In the genomic region with DNA sequence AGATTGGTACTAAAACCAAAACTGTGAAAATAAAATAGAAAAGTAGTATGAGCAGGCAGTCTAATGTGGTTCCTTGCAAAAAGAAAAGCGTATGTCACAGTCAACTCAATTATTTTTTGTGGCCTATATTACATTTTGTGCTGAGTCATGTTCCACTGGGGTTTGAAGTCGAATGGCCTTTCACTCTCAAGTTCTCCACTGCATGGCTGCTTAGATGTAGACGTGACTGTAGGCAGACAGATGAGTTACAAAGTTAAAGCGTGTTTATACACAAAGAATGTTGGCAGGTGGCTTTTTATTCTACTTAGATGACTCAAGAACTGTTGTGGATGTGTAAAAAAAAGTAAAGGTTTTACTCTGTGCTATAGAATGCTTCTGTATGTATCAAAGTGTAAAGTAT, we compare ENCODE assay signal across 11 cellular contexts.
A peak's percentile ranks its signal among the peaks of the same experiment; 100 is the strongest.
DNase-seq lines count a peak whose midpoint lies in the region; TF ChIP-seq lines count a peak whose summit lies in the region.
"Had no signal": no experiment of that assay in that cellular context is flagged by ENCODE, and none has a peak within 500 bp of the region (broad histone marks: within the 10 kb centered on the region; RNA-seq: fewer than 3 reads in every experiment).

No MANE protein-coding gene starts in this region.

- DNase-seq in DMS53 (lab: John Stamatoyannopoulos, UW): peak; percentile 48
- no peak for DNase-seq in Karpas-422
- no peak for DNase-seq in SK-N-MC (ENCODE audit: low read depth, low spot score)
- peak; percentile 10 for DNase-seq in fibroblast of pulmonary artery (ENCODE audit: low read depth)
- no peak for DNase-seq in Kasumi-1 (lab: John Stamatoyannopoulos, UW)
- DNase-seq in cerebellar cortex (ENCODE audit: low spot score): no peak
- DNase-seq in stomach: no peak
- DNase-seq in NCI-H774 (lab: John Stamatoyannopoulos, UW): no peak
- DNase-seq: H7; NK-92 treated with Interleukin-12 subunit alpha and Interleukin-12 subunit beta, amount 100 ng/mL, for 24 hours had no signal

- H3K9me2 ChIP-seq in Karpas-422 (replicated peaks; ENCODE audit: insufficient read depth, low read length): no peaks in the 10 kb centered on the region

- H3K4me1 ChIP-seq in Karpas-422 (ENCODE audit: low read length) (no peaks in the 10 kb centered on the region), stomach (no peaks in the 10 kb centered on the region)

- H3K79me2 ChIP-seq in Karpas-422 (ENCODE audit: low read length): no peaks in the 10 kb centered on the region

- H3K9ac ChIP-seq in Karpas-422 (ENCODE audit: low read length) (no peak overlapping the region), SK-N-MC (ENCODE audit: insufficient read length) (no peak overlapping the region)

- H3K4me3 ChIP-seq in Karpas-422 (ENCODE audit: low read length) (no peak overlapping the region), SK-N-MC (no peak overlapping the region), fibroblast of pulmonary artery (replicated peaks; ENCODE audit: low read depth, low read length) (no peak overlapping the region), stomach (no peak overlapping the region)

- H3K27me3 ChIP-seq in Karpas-422 (ENCODE audit: low read length) (no peaks in the 10 kb centered on the region), stomach (no peaks in the 10 kb centered on the region)

- no peaks in the 10 kb centered on the region for H4K20me1 ChIP-seq in Karpas-422 (ENCODE audit: insufficient read depth, low read depth, low read length)

- WGBS in stomach, 5 donors: 52 to 65% (median 61%) methylated on average over 4 of the region's 4 CpGs

- H2AFZ ChIP-seq in Karpas-422 (ENCODE audit: low read length): 0 out of 2 replicates have a peak overlapping the region, but pooled peaks have one; percentile 15

- no peak for TF ChIP-seq POLR2A in stomach (IDR thresholded peaks at IDR 0.05)

- no peaks in the 10 kb centered on the region for H3K9me3 ChIP-seq in Karpas-422 (ENCODE audit: low read length)
- no peaks in the 10 kb centered on the region for H3K9me3 ChIP-seq in SK-N-MC (ENCODE audit: low read depth, low read length)
- peaks cover 0 to 7% (median 0%) of the 10 kb centered on the region in 4 donors for H3K9me3 ChIP-seq in stomach

- TF ChIP-seq EP300 in stomach (IDR thresholded peaks at IDR 0.05): no peak

- TF ChIP-seq CTCF in fibroblast of pulmonary artery (IDR thresholded peaks at IDR 0.05; ENCODE audit: low read length, missing control alignments): no peak
- no peak for TF ChIP-seq CTCF in stomach (IDR thresholded peaks at IDR 0.05)

- H3K4me2 ChIP-seq in Karpas-422 (ENCODE audit: low read depth, low read length, poor library complexity, severe bottlenecking): no peak overlapping the region

- H3K27ac ChIP-seq in Karpas-422 (ENCODE audit: low read length) (no peak overlapping the region), SK-N-MC (0 out of 2 replicates have a peak overlapping the region, but pooled peaks have one; percentile 35), stomach (no peak overlapping the region)
- H3K27ac ChIP-seq: C4-2B had no signal

- no peaks in the 10 kb centered on the region for H3K36me3 ChIP-seq in Karpas-422 (ENCODE audit: insufficient read depth, low read length)
- H3K36me3 ChIP-seq in SK-N-MC (ENCODE audit: insufficient read depth, low read length): no peaks in the 10 kb centered on the region
- no peaks in the 10 kb centered on the region for H3K36me3 ChIP-seq in stomach

- intact Hi-C loops in stomach (cut with DNase I; ENCODE audit: low total_unique reads): no loop called here

Comparison
In these comparisons a context has a peak if more than half of its experiments do, and no peak if none do; other contexts are left out.
1. DNase-seq: peak in DMS53 (single experiment) and fibroblast of pulmonary artery (single experiment); none in Karpas-422 (single experiment), SK-N-MC (single experiment), Kasumi-1 (0 of 2), cerebellar cortex (single experiment), stomach (single experiment) and NCI-H774 (single experiment).